Comparison of ENCODE assay signal across 8 cellular contexts in the genomic region with DNA sequence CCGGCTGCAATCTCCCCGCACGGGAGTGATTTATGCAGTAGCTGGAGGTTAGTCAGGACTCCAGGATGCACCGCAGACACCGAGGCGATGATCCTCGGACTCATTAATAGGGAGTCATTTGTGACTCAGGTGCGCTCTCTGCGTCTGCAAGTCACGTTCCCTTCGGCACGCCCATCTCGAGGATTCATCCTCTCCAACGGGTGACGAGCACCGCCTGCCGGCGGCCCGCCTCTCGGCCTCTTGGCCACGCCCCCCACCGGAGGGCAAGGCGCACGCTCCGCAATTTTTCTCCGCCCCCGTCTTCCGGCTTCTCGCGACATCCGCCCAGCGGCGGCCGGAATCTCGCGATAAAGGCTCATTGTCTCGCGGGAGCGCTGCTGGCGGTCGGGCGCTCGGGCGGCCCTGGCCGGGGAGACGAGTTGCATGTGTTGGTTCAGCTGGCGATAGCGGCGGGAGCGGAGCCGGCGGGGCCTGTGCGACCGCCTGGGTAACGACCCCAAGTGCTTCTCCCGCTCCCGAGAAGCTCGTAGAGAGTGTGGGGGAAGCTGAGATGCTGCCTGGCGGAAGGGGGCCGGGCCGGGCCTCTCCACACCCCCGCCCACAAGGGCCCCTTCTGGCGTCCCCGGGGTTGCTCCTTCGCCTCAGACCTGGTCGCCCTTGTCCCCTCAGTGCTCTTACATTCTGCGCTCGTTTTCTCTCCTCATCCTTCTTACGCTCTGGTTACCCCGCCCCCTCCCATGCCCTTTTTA. TPM values are rescaled to one million over a fixed set of nuclear protein-coding genes. Genes with fewer than 3 reads are reported as not detected.
A peak's percentile ranks its signal among the peaks of the same experiment; 100 is the strongest.
DNase-seq lines count a peak whose midpoint lies in the region; ATAC-seq and TF ChIP-seq lines count a peak whose summit lies in the region.

A gene with protein sequence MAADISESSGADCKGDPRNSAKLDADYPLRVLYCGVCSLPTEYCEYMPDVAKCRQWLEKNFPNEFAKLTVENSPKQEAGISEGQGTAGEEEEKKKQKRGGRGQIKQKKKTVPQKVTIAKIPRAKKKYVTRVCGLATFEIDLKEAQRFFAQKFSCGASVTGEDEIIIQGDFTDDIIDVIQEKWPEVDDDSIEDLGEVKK (plus strand): TSS at position 361 of the 749 bp plus-strand sequence. CDS start 878 bp downstream, outside the sequence.

- ATAC-seq in GM19023 (IDR thresholded peaks at IDR 0.05; ENCODE audit: unreplicated experiment) = peak; percentile 96
- ATAC-seq in HG03280 (IDR thresholded peaks at IDR 0.05; ENCODE audit: unreplicated experiment) = peak; percentile 94

- TF ChIP-seq CTCF in AG10803 (conservative IDR thresholded peaks at IDR 0.05; ENCODE audit: low read length) (peak; percentile 80), spleen (IDR thresholded peaks at IDR 0.05 in 8 of 11, conservative IDR thresholded peaks at IDR 0.05 in 3 of 11) (peak; percentile 89 to 99 (median 98))

- WGBS in spleen, 5 donors = 0 to 1% (median 1%) methylated on average over 30 to 70 of the region's 70 CpGs

- DNase-seq in AG10803 (ENCODE audit: low read depth) = peak; percentile 94
- DNase-seq in NCI-H345 (lab: John Stamatoyannopoulos, UW) = peak; percentile 99
- DNase-seq in activated CD4-positive, CD25-positive, alpha-beta regulatory T cell (lab: John Stamatoyannopoulos, UW) = peak; percentile 98 to 99 (median 98)
- DNase-seq in central memory CD4-positive, alpha-beta T cell = peak; percentile 99
- DNase-seq in inferior parietal cortex (ENCODE audit: extremely low spot score) = peak; percentile 98
- peak; percentile 100 for DNase-seq in spleen

- peak within 1 kb of the TSS; percentile 97 for H3K4me3 ChIP-seq in AG10803 (ENCODE audit: low read length)
- H3K4me3 ChIP-seq in spleen = peak within 1 kb of the TSS; percentile 45 to 94 (median 80)

- TF ChIP-seq POLR2A in spleen (IDR thresholded peaks at IDR 0.05) = peak; percentile 53 to 81 (median 54)

- peaks cover 0 to 42% (median 32%) of the 10 kb centered on the region in 6 donors for H3K36me3 ChIP-seq in spleen

- H3K4me1 ChIP-seq in spleen = peaks cover 9 to 78% (median 30%) of the 10 kb centered on the region in 6 donors

- H3K27me3 ChIP-seq in spleen (replicated peaks in 1 of 7) = peaks cover 0 to 3% (median 0%) of the 10 kb centered on the region in 7 donors

- H3K9me3 ChIP-seq in spleen = no peaks in the 10 kb centered on the region

- peak within 1 kb of the TSS; percentile 73 to 97 (median 90) for H3K27ac ChIP-seq in spleen

- intact Hi-C loops in spleen (cut with DNase I; ENCODE audit: low total_unique reads) = loop anchor here (5.0 kb wide), 1 partner anchor 115 kb away; no protein-coding TSS in a partner anchor

RNA-seq across cellular contexts. Expression of the gene that starts here (rescaled TPM):
- 10 to 100 TPM; 29.0 to 41.7 (median 38.5) TPM for total RNA-seq in spleen
- polyA plus RNA-seq in spleen = 10 to 100 TPM; 26.6 to 36.0 (median 28.3) TPM

Comparison
In these comparisons a context has a peak if more than half of its experiments do, and no peak if none do; other contexts are left out.
1. Peak in every context shown above with its lines: DNase-seq, ATAC-seq, H3K4me3 ChIP-seq and H3K27ac ChIP-seq.